Comparison of ENCODE assay signal across 16 cellular contexts in genomic region chr11:45369294-45369693, GRCh38.
A peak's percentile ranks its signal among the peaks of the same experiment; 100 is the strongest.
DNase-seq lines count a peak whose midpoint lies in the region; ATAC-seq and TF ChIP-seq lines count a peak whose summit lies in the region.
"Had no signal": no experiment of that assay in that cellular context is flagged by ENCODE, and none has a peak within 500 bp of the region (broad histone marks: within the 10 kb centered on the region; RNA-seq: fewer than 3 reads in every experiment).

No MANE protein-coding gene starts in this region.

- intact Hi-C loops in esophagus muscularis mucosa (cut with DNase I): no loop called here

- H3K4me1 Mint-ChIP-seq in activated naive CD8-positive, alpha-beta T cell treated with anti-CD3 and anti-CD28 coated beads for 36 hours: peaks cover 4% of the 10 kb centered on the region
- H3K4me1 Mint-ChIP-seq in glutamatergic neuron (ENCODE audit: low read depth, unreplicated experiment): peaks cover 15% of the 10 kb centered on the region

- no peak overlapping the region for H3K14ac ChIP-seq in neuronal stem cell (ENCODE audit: low read length)

- H3K27ac Mint-ChIP-seq in activated naive CD8-positive, alpha-beta T cell treated with anti-CD3 and anti-CD28 coated beads for 36 hours: no peak overlapping the region
- no peak overlapping the region for H3K27ac Mint-ChIP-seq in glutamatergic neuron (ENCODE audit: unreplicated experiment)
- H3K27ac Mint-ChIP-seq: CD14-positive monocyte; CD8-positive, alpha-beta T cell had no signal

- TF ChIP-seq POLR2A in esophagus muscularis mucosa (IDR thresholded peaks at IDR 0.05; ENCODE audit: low read depth): no peak

- TF ChIP-seq EP300 in esophagus muscularis mucosa (IDR thresholded peaks at IDR 0.05): no peak

- TF ChIP-seq CTCF in esophagus muscularis mucosa (IDR thresholded peaks at IDR 0.05) (no peak), glutamatergic neuron (IDR thresholded peaks at IDR 0.05; ENCODE audit: partially characterized antibody, unreplicated experiment) (no peak)

- H2AFZ ChIP-seq in neuronal stem cell (ENCODE audit: low read length): peak overlapping the region; percentile 33

- no CpG with 5 or more reads among the region's 6 CpGs for WGBS in neuronal stem cell (ENCODE audit: extremely low coverage in 2 of 2, insufficient read length in 2 of 2, insufficient replicate concordance in 1 of 2), 2 donors
- WGBS in esophagus muscularis mucosa: 70% methylated on average over 6 of the region's 6 CpGs

- H3K9ac ChIP-seq in neuronal stem cell (ENCODE audit: low read depth, low read length, poor library complexity): no peak overlapping the region

- H3K4ac ChIP-seq in neuronal stem cell (ENCODE audit: low read length): no peak overlapping the region

- H2BK12ac ChIP-seq in neuronal stem cell (ENCODE audit: low read length): no peak overlapping the region

- H3K4me1 ChIP-seq in neuronal stem cell (ENCODE audit: control insufficient read depth in 2 of 2, insufficient read depth in 1 of 2, low read depth in 1 of 2, low read length in 2 of 2) (peaks cover 14 to 20% of the 10 kb centered on the region in 2 donors), esophagus muscularis mucosa (peaks cover 0 to 10% (median 7%) of the 10 kb centered on the region in 4 donors)

- H3K9me3 ChIP-seq in neuronal stem cell (replicated peaks in 1 of 2; ENCODE audit: control insufficient read depth in 2 of 2, insufficient read depth in 1 of 2, low read depth in 1 of 2, low read length in 2 of 2) (no peaks in the 10 kb centered on the region), esophagus muscularis mucosa (no peaks in the 10 kb centered on the region)

- H3K4me2 ChIP-seq in neuronal stem cell (ENCODE audit: insufficient read depth, low read length, poor library complexity, severe bottlenecking): no peak overlapping the region

- H3K36me3 Mint-ChIP-seq in activated naive CD8-positive, alpha-beta T cell treated with anti-CD3 and anti-CD28 coated beads for 36 hours: no peaks in the 10 kb centered on the region
- H3K36me3 Mint-ChIP-seq in glutamatergic neuron (ENCODE audit: unreplicated experiment): no peaks in the 10 kb centered on the region
- H3K36me3 Mint-ChIP-seq: CD14-positive monocyte; CD8-positive, alpha-beta T cell had no signal

- no peak overlapping the region for H2BK120ac ChIP-seq in neuronal stem cell (ENCODE audit: low read depth, low read length)

- no peak overlapping the region for H2BK5ac ChIP-seq in neuronal stem cell (ENCODE audit: low read length)

- H3K27me3 Mint-ChIP-seq in activated naive CD8-positive, alpha-beta T cell treated with anti-CD3 and anti-CD28 coated beads for 36 hours: peaks cover 23% of the 10 kb centered on the region
- H3K27me3 Mint-ChIP-seq in glutamatergic neuron (ENCODE audit: unreplicated experiment): peaks cover 5% of the 10 kb centered on the region

- no peak overlapping the region for H4K91ac ChIP-seq in neuronal stem cell (ENCODE audit: low read depth, low read length, poor library complexity)

- H3K9me3 Mint-ChIP-seq in activated naive CD8-positive, alpha-beta T cell treated with anti-CD3 and anti-CD28 coated beads for 36 hours: no peaks in the 10 kb centered on the region
- H3K9me3 Mint-ChIP-seq in glutamatergic neuron (ENCODE audit: unreplicated experiment): peaks cover 6% of the 10 kb centered on the region
- H3K9me3 Mint-ChIP-seq: CD14-positive monocyte; CD8-positive, alpha-beta T cell had no signal

- H2AK5ac ChIP-seq in neuronal stem cell (ENCODE audit: low read depth, low read length): no peak overlapping the region

- no peak for ATAC-seq in left lobe of liver
- ATAC-seq: CD8-positive, alpha-beta T cell; HCT116 had no signal

- H3K27ac ChIP-seq in neuronal stem cell (replicated peaks; ENCODE audit: low read length) (no peak overlapping the region), esophagus muscularis mucosa (replicated peaks in 1 of 4) (no peak overlapping the region)
- H3K27ac ChIP-seq: 22Rv1, HL-60 had no signal

- H3K36me3 ChIP-seq in neuronal stem cell (replicated peaks in 1 of 2; ENCODE audit: control insufficient read depth in 2 of 2, insufficient read depth in 2 of 2, low read length in 2 of 2) (no peaks in the 10 kb centered on the region), esophagus muscularis mucosa (no peaks in the 10 kb centered on the region)

- H3K79me1 ChIP-seq in neuronal stem cell (ENCODE audit: low read depth, low read length): no peaks in the 10 kb centered on the region

- no peak overlapping the region for H4K8ac ChIP-seq in neuronal stem cell (ENCODE audit: low read depth, low read length)

- H3K4me3 Mint-ChIP-seq in activated naive CD8-positive, alpha-beta T cell treated with anti-CD3 and anti-CD28 coated beads for 36 hours: no peak overlapping the region
- no peak overlapping the region for H3K4me3 Mint-ChIP-seq in glutamatergic neuron (ENCODE audit: unreplicated experiment)
- H3K4me3 Mint-ChIP-seq: CD14-positive monocyte; CD8-positive, alpha-beta T cell had no signal

- H3K23ac ChIP-seq in neuronal stem cell (ENCODE audit: low read depth, low read length, poor library complexity): no peak overlapping the region

- H3K27me3 ChIP-seq in neuronal stem cell (ENCODE audit: control insufficient read depth in 3 of 3, insufficient read depth in 3 of 3, low read depth in 1 of 3, low read length in 3 of 3): peaks cover 0 to 79% (median 0%) of the 10 kb centered on the region in 3 experiments
- H3K27me3 ChIP-seq in esophagus muscularis mucosa: peaks cover 0 to 58% (median 0%) of the 10 kb centered on the region in 4 donors

- no peak overlapping the region for H3K18ac ChIP-seq in neuronal stem cell (ENCODE audit: low read length)

- no peak overlapping the region for H3K4me3 ChIP-seq in neuronal stem cell (ENCODE audit: low read length in 2 of 2)
- no peak overlapping the region for H3K4me3 ChIP-seq in esophagus muscularis mucosa

- H2BK15ac ChIP-seq in neuronal stem cell (ENCODE audit: low read length): no peak overlapping the region

- peak; percentile 23 for DNase-seq in DMS 273 (lab: John Stamatoyannopoulos, UW; ENCODE audit: unreplicated experiment)
- DNase-seq in DMS 273 treated with DMSO at 0.1 percent for 48 hours (lab: John Stamatoyannopoulos, UW): no peak
- DNase-seq in NCI-H2171 (lab: John Stamatoyannopoulos, UW): peak; percentile 20
- DNase-seq in left lobe of liver (ENCODE audit: low spot score): peak; percentile 11
- DNase-seq in neuronal stem cell (ENCODE audit: low spot score): no peak
- DNase-seq in activated naive CD8-positive, alpha-beta T cell treated with anti-CD3 and anti-CD28 coated beads for 36 hours: no peak
- no peak for DNase-seq in esophagus muscularis mucosa (ENCODE audit: extremely low spot score)
- no peak for DNase-seq in glutamatergic neuron
- DNase-seq: CD8-positive, alpha-beta T cell; COR-L47; DMS53; GF-D8 had no signal

Comparison
In these comparisons a context has a peak if more than half of its experiments do, and no peak if none do; other contexts are left out.
1. DNase-seq: peak in DMS 273 (single experiment), NCI-H2171 (single experiment) and left lobe of liver (single experiment); none in DMS 273 treated with DMSO at 0.1 percent for 48 hours (single experiment), neuronal stem cell (single experiment), activated naive CD8-positive, alpha-beta T cell treated with anti-CD3 and anti-CD28 coated beads for 36 hours (single experiment), esophagus muscularis mucosa (single experiment) and glutamatergic neuron (single experiment).